Comparison of ENCODE assay signal across 1 cellular context in genomic region chr1:206699626-206700025, GRCh38.
TF ChIP-seq lines count a peak whose summit lies in the region.

No MANE protein-coding gene starts in this region.

TF ChIP-seq in HepG2, 621 proteins besides CTCF, POLR2A, EP300 and RAD21 (continued from another document and continues in another):
- TF ChIP-seq TBX2 (CRISPR knock-in tag; IDR thresholded peaks at IDR 0.05; ENCODE audit: borderline replicate concordance) (no peak), SIN3B (IDR thresholded peaks at IDR 0.05; ENCODE audit: low read length) (no peak), NR2C2 (CRISPR knock-in tag; IDR thresholded peaks at IDR 0.05; ENCODE audit: borderline replicate concordance) (peak; percentile 48; the same call in 1 of the 2 replicates), HHEX (CRISPR knock-in tag; IDR thresholded peaks at IDR 0.05) (no peak), SRY (CRISPR knock-in tag; IDR thresholded peaks at IDR 0.05) (no peak), MXI1 (IDR thresholded peaks at IDR 0.05; ENCODE audit: borderline replicate concordance, low read depth, low read length) (no peak), KDM1A (CRISPR knock-in tag; IDR thresholded peaks at IDR 0.05) (peak; percentile 80), ZBTB37 (CRISPR knock-in tag; IDR thresholded peaks at IDR 0.05) (no peak), TARDBP (CRISPR knock-in tag; IDR thresholded peaks at IDR 0.05) (0 out of 2 replicates have a peak, but pooled peaks have one; percentile 45), RXRA (CRISPR knock-in tag; IDR thresholded peaks at IDR 0.05) (peak; percentile 70; the same call in 1 of the 2 replicates), ZNF329 (CRISPR knock-in tag; IDR thresholded peaks at IDR 0.05; ENCODE audit: low read depth) (no peak), CCDC6 (CRISPR knock-in tag; IDR thresholded peaks at IDR 0.05) (peak; percentile 56; the same call in 1 of the 2 replicates), GMEB1 (CRISPR knock-in tag; IDR thresholded peaks at IDR 0.05; ENCODE audit: borderline replicate concordance) (no peak), ZFP82 (CRISPR knock-in tag; IDR thresholded peaks at IDR 0.05; ENCODE audit: borderline replicate concordance) (no peak), ZNF710 (CRISPR knock-in tag; IDR thresholded peaks at IDR 0.05; ENCODE audit: borderline replicate concordance) (peak; percentile 100), MYNN (CRISPR knock-in tag; IDR thresholded peaks at IDR 0.05; ENCODE audit: low read depth) (no peak), SETDB1 (CRISPR knock-in tag; IDR thresholded peaks at IDR 0.05; ENCODE audit: borderline replicate concordance) (no peak), BORCS8-MEF2B (CRISPR knock-in tag; IDR thresholded peaks at IDR 0.05) (no peak), KLF15 (CRISPR knock-in tag; IDR thresholded peaks at IDR 0.05; ENCODE audit: borderline replicate concordance) (no peak), ZNF292 (CRISPR knock-in tag; IDR thresholded peaks at IDR 0.05; ENCODE audit: borderline replicate concordance, low read depth) (peak; percentile 63; the same call in 1 of the 2 replicates), THRA (CRISPR knock-in tag; IDR thresholded peaks at IDR 0.05; ENCODE audit: borderline replicate concordance) (no peak), ZNF414 (CRISPR knock-in tag; IDR thresholded peaks at IDR 0.05) (no peak), SMC3 (IDR thresholded peaks at IDR 0.05; ENCODE audit: low read length) (0 out of 2 replicates have a peak, but pooled peaks have one; percentile 4), NFIC (IDR thresholded peaks at IDR 0.05; ENCODE audit: low read length) (no peak), CEBPZ (IDR thresholded peaks at IDR 0.05; ENCODE audit: low read length) (no peak), NFRKB (IDR thresholded peaks at IDR 0.05) (no peak), ZNF205 (CRISPR knock-in tag; IDR thresholded peaks at IDR 0.05) (0 out of 2 replicates have a peak, but pooled peaks have one; percentile 28), CENPX (CRISPR knock-in tag; IDR thresholded peaks at IDR 0.05) (no peak), CBX2 (IDR thresholded peaks at IDR 0.05; ENCODE audit: low read depth, low read length) (no peak), CBX2 (CRISPR knock-in tag; IDR thresholded peaks at IDR 0.05; ENCODE audit: low read depth) (no peak), HDAC2 (CRISPR knock-in tag; IDR thresholded peaks at IDR 0.05) (peak; percentile 83), MIER3 (CRISPR knock-in tag; IDR thresholded peaks at IDR 0.05; ENCODE audit: borderline replicate concordance) (peak; percentile 35; the same call in 1 of the 2 replicates), MEF2D (CRISPR knock-in tag; IDR thresholded peaks at IDR 0.05) (no peak), HMG20A (CRISPR knock-in tag; IDR thresholded peaks at IDR 0.05; ENCODE audit: borderline replicate concordance) (no peak), SOX13 (IDR thresholded peaks at IDR 0.05) (peak; percentile 90), SOX13 (CRISPR knock-in tag; conservative IDR thresholded peaks at IDR 0.05 in 1 of 2, IDR thresholded peaks at IDR 0.05 in 1 of 2) (peak in 1 of 2 experiments; percentile 94; a peak in 2 of 4 replicates), FOSL2 (CRISPR knock-in tag; IDR thresholded peaks at IDR 0.05) (peak; percentile 49), SOX6 (IDR thresholded peaks at IDR 0.05) (peak; percentile 99), SOX6 (CRISPR knock-in tag; IDR thresholded peaks at IDR 0.05) (peak; percentile 90), PAWR (CRISPR knock-in tag; IDR thresholded peaks at IDR 0.05; ENCODE audit: borderline replicate concordance) (no peak), ZNF629 (CRISPR knock-in tag; conservative IDR thresholded peaks at IDR 0.05) (peak; percentile 62), ZNF782 (CRISPR knock-in tag; IDR thresholded peaks at IDR 0.05; ENCODE audit: borderline replicate concordance) (no peak), TBL1XR1 (IDR thresholded peaks at IDR 0.05; ENCODE audit: borderline replicate concordance, low read length, partially characterized antibody) (peak; percentile 29), PHB2 (IDR thresholded peaks at IDR 0.05; ENCODE audit: partially characterized antibody) (no peak), RBM22 (optimal IDR thresholded peaks at IDR 0.05; ENCODE audit: low read length) (no peak), ZMYM3 (CRISPR knock-in tag; IDR thresholded peaks at IDR 0.05) (no peak), ARID4A (CRISPR knock-in tag; IDR thresholded peaks at IDR 0.05; ENCODE audit: borderline replicate concordance) (peak; percentile 48; the same call in 1 of the 2 replicates), HNF4A (CRISPR knock-in tag; IDR thresholded peaks at IDR 0.05) (peak; percentile 71), LBX2 (CRISPR knock-in tag; IDR thresholded peaks at IDR 0.05; ENCODE audit: borderline replicate concordance) (no peak), SRSF9 (IDR thresholded peaks at IDR 0.05; ENCODE audit: borderline replicate concordance, insufficient read depth, low read depth, low read length, poor library complexity, severe bottlenecking) (no peak)
